10 cellular contexts compared by ENCODE assay signal in genomic region chr2:197240018-197240712, GRCh38.
DNase-seq lines count a peak whose midpoint lies in the region; ATAC-seq and TF ChIP-seq lines count a peak whose summit lies in the region.
"Had no signal": no experiment of that assay in that cellular context is flagged by ENCODE, and none has a peak within 500 bp of the region (broad histone marks: within the 10 kb centered on the region; RNA-seq: fewer than 3 reads in every experiment).

No MANE protein-coding gene starts in this region.

- H3K4me3 ChIP-seq in KMS-11 (IDR thresholded peaks at IDR 0.05; ENCODE audit: insufficient read depth, low read depth, low read length) (no peak overlapping the region), spleen (peak overlapping the region in 2 of 8 donors; percentile 14 to 42)
- H3K4me3 ChIP-seq: right lobe of liver had no signal

- BruUV-seq in MCF 10A (replicated peaks; lab: Mats Ljungman, UMichigan) = no TSS peak

- H3K27me3 Mint-ChIP-seq in activated CD4-positive, alpha-beta T cell treated with anti-CD3 and anti-CD28 coated beads for 36 hours = no peaks in the 10 kb centered on the region
- H3K27me3 Mint-ChIP-seq in activated naive CD8-positive, alpha-beta T cell = no peaks in the 10 kb centered on the region
- H3K27me3 Mint-ChIP-seq in MCF 10A (ENCODE audit: insufficient read depth, unreplicated experiment) = no peaks in the 10 kb centered on the region

- peaks cover 16% of the 10 kb centered on the region for H3K36me3 Mint-ChIP-seq in activated CD4-positive, alpha-beta T cell treated with anti-CD3 and anti-CD28 coated beads for 36 hours (ENCODE audit: low read depth)
- peaks cover 6% of the 10 kb centered on the region for H3K36me3 Mint-ChIP-seq in activated naive CD8-positive, alpha-beta T cell
- no peaks in the 10 kb centered on the region for H3K36me3 Mint-ChIP-seq in MCF 10A (ENCODE audit: insufficient read depth, unreplicated experiment)

- no peaks in the 10 kb centered on the region for H3K27me3 ChIP-seq in KMS-11 (ENCODE audit: insufficient read depth, low read depth)
- H3K27me3 ChIP-seq in spleen (replicated peaks in 1 of 7) = no peaks in the 10 kb centered on the region
- H3K27me3 ChIP-seq: right lobe of liver had no signal

- H3K27ac ChIP-seq in KMS-11 (peak overlapping the region; percentile 94), spleen (peak overlapping the region; percentile 68 to 89 (median 86))

- H3K9me3 Mint-ChIP-seq in activated CD4-positive, alpha-beta T cell treated with anti-CD3 and anti-CD28 coated beads for 36 hours (ENCODE audit: low read depth) = peaks cover 8% of the 10 kb centered on the region
- H3K9me3 Mint-ChIP-seq in activated naive CD8-positive, alpha-beta T cell (ENCODE audit: low read depth) = no peaks in the 10 kb centered on the region
- H3K9me3 Mint-ChIP-seq in MCF 10A (ENCODE audit: unreplicated experiment) = no peaks in the 10 kb centered on the region

- peak overlapping the region; percentile 75 for H3K4me3 Mint-ChIP-seq in activated CD4-positive, alpha-beta T cell treated with anti-CD3 and anti-CD28 coated beads for 36 hours
- peak overlapping the region; percentile 79 for H3K4me3 Mint-ChIP-seq in activated naive CD8-positive, alpha-beta T cell
- no peak overlapping the region for H3K4me3 Mint-ChIP-seq in MCF 10A (ENCODE audit: unreplicated experiment)

- H3K27ac Mint-ChIP-seq in activated CD4-positive, alpha-beta T cell treated with anti-CD3 and anti-CD28 coated beads for 36 hours = peak overlapping the region; percentile 94
- peak overlapping the region; percentile 96 for H3K27ac Mint-ChIP-seq in activated naive CD8-positive, alpha-beta T cell
- no peak overlapping the region for H3K27ac Mint-ChIP-seq in MCF 10A (ENCODE audit: low read depth, unreplicated experiment)

- intact Hi-C loops in activated CD4-positive, alpha-beta T cell treated with anti-CD3 and anti-CD28 coated beads for 36 hours (cut with DNase I, micrococcal nuclease) = loop anchor here (1.0 kb wide), 2 partner anchors 8 to 70 kb away; partner anchors contain the start of gene ANKRD44 (in 1 of the 2)
- intact Hi-C loops in spleen (cut with DNase I; ENCODE audit: low total_unique reads) = no loop called here
- intact Hi-C loops in MCF 10A (cut with micrococcal nuclease) = no loop called here

- CTCF ChIA-PET in activated CD4-positive, alpha-beta T cell treated with anti-CD3 and anti-CD28 coated beads for 36 hours (lab: Charles Lee) = interaction anchor here (0.6 to 2.4 kb wide), 15 partner anchors 9 to 127 kb away, joined by 3 to 13 read pairs (median 4); no protein-coding TSS in a partner anchor
- CTCF ChIA-PET in MCF 10A (lab: Yijun Ruan, JAX) = interaction anchor here (0.5 to 1.3 kb wide), 4 partner anchors 46 to 957 kb away, joined by 3 read pairs; no protein-coding TSS in a partner anchor

- no peak for TF ChIP-seq POLR2A in spleen (IDR thresholded peaks at IDR 0.05)

- H3K4me2 ChIP-seq in KMS-11 = peak overlapping the region; percentile 93

- no peak for TF ChIP-seq CTCF in KMS-11 (conservative IDR thresholded peaks at IDR 0.05; ENCODE audit: low read depth, low read length)
- TF ChIP-seq CTCF in spleen (IDR thresholded peaks at IDR 0.05 in 8 of 11, conservative IDR thresholded peaks at IDR 0.05 in 3 of 11) = no peak
- no peak for TF ChIP-seq CTCF in MCF 10A (IDR thresholded peaks at IDR 0.05; ENCODE audit: unreplicated experiment)

- 51 to 67% (median 56%) methylated on average over 7 of the region's 7 CpGs for WGBS in spleen, 5 donors

- peak; percentile 14 for ATAC-seq in activated CD4-positive, alpha-beta T cell treated with anti-CD3 and anti-CD28 coated beads for 36 hours
- no peak for ATAC-seq in HG02763 (IDR thresholded peaks at IDR 0.05; ENCODE audit: unreplicated experiment)

- H4K20me1 ChIP-seq in KMS-11 (ENCODE audit: insufficient read depth) = no peaks in the 10 kb centered on the region

- POLR2A ChIA-PET in activated CD4-positive, alpha-beta T cell treated with anti-CD3 and anti-CD28 coated beads for 36 hours (lab: Charles Lee) = interaction anchor here (0.6 to 1.0 kb wide), 10 partner anchors 14 to 250 kb away, joined by 3 to 10 read pairs (median 4); no protein-coding TSS in a partner anchor
- POLR2A ChIA-PET in MCF 10A (lab: Yijun Ruan, JAX) = no interaction called here

- no peaks in the 10 kb centered on the region; the same call in 1 of the 2 replicates for H3K79me2 ChIP-seq in KMS-11 (ENCODE audit: insufficient read depth, low read depth)

- H3K4me1 ChIP-seq in KMS-11 (ENCODE audit: low read depth, poor library complexity, severe bottlenecking) (peaks cover 41% of the 10 kb centered on the region), spleen (peaks cover 51 to 100% (median 93%) of the 10 kb centered on the region in 6 donors)

- peak overlapping the region; percentile 72 for H3K9ac ChIP-seq in KMS-11

- H3K36me3 ChIP-seq in KMS-11 (ENCODE audit: insufficient read depth) (no peaks in the 10 kb centered on the region), spleen (no peaks in the 10 kb centered on the region)
- H3K36me3 ChIP-seq: right lobe of liver had no signal

- DNase-seq in activated CD4-positive, alpha-beta T cell treated with anti-CD3 and anti-CD28 coated beads for 36 hours = peak; percentile 59
- no peak for DNase-seq in activated CD4-positive, alpha-beta T cell treated with anti-CD3 and anti-CD28 coated beads, Interleukin-2, amount 50 U/mL, for 4 hours
- DNase-seq in spleen (no peak), NCI-H2171 treated with DMSO at 0.1 percent for 48 hours (lab: John Stamatoyannopoulos, UW) (no peak), MCF 10A (ENCODE audit: unreplicated experiment) (no peak)
- DNase-seq: activated CD4-positive, CD25-positive, alpha-beta regulatory T cell; right lobe of liver had no signal

- H2AFZ ChIP-seq in KMS-11 (ENCODE audit: low read depth) = peak overlapping the region; percentile 64; the same call in 1 of the 2 replicates

- no peaks in the 10 kb centered on the region for H3K9me3 ChIP-seq in spleen
- H3K9me3 ChIP-seq: right lobe of liver had no signal

- H3K4me1 Mint-ChIP-seq in activated CD4-positive, alpha-beta T cell treated with anti-CD3 and anti-CD28 coated beads for 36 hours = peaks cover 86% of the 10 kb centered on the region
- H3K4me1 Mint-ChIP-seq in activated naive CD8-positive, alpha-beta T cell (ENCODE audit: low read depth) = peaks cover 77% of the 10 kb centered on the region
- no peaks in the 10 kb centered on the region for H3K4me1 Mint-ChIP-seq in MCF 10A (ENCODE audit: insufficient read depth, unreplicated experiment)

Comparison
In these comparisons a context has a peak if more than half of its experiments do, and no peak if none do; other contexts are left out.
1. intact Hi-C loops: an anchor here in activated CD4-positive, alpha-beta T cell treated with anti-CD3 and anti-CD28 coated beads for 36 hours (1.0 kb wide); none called in spleen and MCF 10A.